ENCODE assay signal across 1 cellular context in genomic region chr11:518463-519202, GRCh38.
TF ChIP-seq lines count a peak whose summit lies in the region.

No MANE protein-coding gene starts in this region.

TF ChIP-seq in HepG2, 621 proteins besides CTCF, POLR2A, EP300 and RAD21 (continued from another document and continues in another):
- TF ChIP-seq ZNF281 (CRISPR knock-in tag; IDR thresholded peaks at IDR 0.05; ENCODE audit: borderline replicate concordance) (no peak), DZIP1 (CRISPR knock-in tag; IDR thresholded peaks at IDR 0.05) (no peak), ZBTB40 (IDR thresholded peaks at IDR 0.05) (no peak), ZBTB40 (CRISPR knock-in tag; IDR thresholded peaks at IDR 0.05) (no peak), SP1 (IDR thresholded peaks at IDR 0.05) (no peak), SP1 (CRISPR knock-in tag; IDR thresholded peaks at IDR 0.05) (peak; percentile 94), ETS1 (CRISPR knock-in tag; IDR thresholded peaks at IDR 0.05) (no peak), ZNF615 (CRISPR knock-in tag; IDR thresholded peaks at IDR 0.05; ENCODE audit: borderline replicate concordance) (no peak), MXD3 (CRISPR knock-in tag; IDR thresholded peaks at IDR 0.05) (peak; percentile 74; the same call in 1 of the 2 replicates), SP4 (CRISPR knock-in tag; IDR thresholded peaks at IDR 0.05) (peak; percentile 90), ZNF777 (CRISPR knock-in tag; IDR thresholded peaks at IDR 0.05) (peak; percentile 82), ZNF430 (CRISPR knock-in tag; IDR thresholded peaks at IDR 0.05) (peak; percentile 47; the same call in 1 of the 2 replicates), GTF3A (CRISPR knock-in tag; conservative IDR thresholded peaks at IDR 0.05) (0 out of 2 replicates have a peak, but pooled peaks have one; percentile 52), ZMYM4 (CRISPR knock-in tag; IDR thresholded peaks at IDR 0.05) (peak; percentile 94), GATAD1 (CRISPR knock-in tag; IDR thresholded peaks at IDR 0.05) (peak; percentile 37; the same call in 1 of the 2 replicates), NRL (CRISPR knock-in tag; IDR thresholded peaks at IDR 0.05; ENCODE audit: borderline replicate concordance) (0 out of 2 replicates have a peak, but pooled peaks have one; percentile 24), RBM39 (IDR thresholded peaks at IDR 0.05; ENCODE audit: low read depth, low read length, poor library complexity, severe bottlenecking) (peak; percentile 50), ZNF264 (CRISPR knock-in tag; IDR thresholded peaks at IDR 0.05) (no peak), ZNF460 (CRISPR knock-in tag; IDR thresholded peaks at IDR 0.05; ENCODE audit: borderline replicate concordance) (no peak; the same call in 1 of the 2 replicates), MIER3 (CRISPR knock-in tag; IDR thresholded peaks at IDR 0.05; ENCODE audit: borderline replicate concordance) (peak; percentile 22; the same call in 1 of the 2 replicates), ZNF580 (CRISPR knock-in tag; IDR thresholded peaks at IDR 0.05; ENCODE audit: borderline replicate concordance, low read depth) (no peak), GABPA (IDR thresholded peaks at IDR 0.05; ENCODE audit: low read depth, low read length) (no peak; the same call in 1 of the 2 replicates), GABPA (CRISPR knock-in tag; IDR thresholded peaks at IDR 0.05; ENCODE audit: low read depth) (peak; percentile 44; the same call in 1 of the 2 replicates), RAD51 (IDR thresholded peaks at IDR 0.05; ENCODE audit: borderline replicate concordance) (peak; percentile 90), DR1 (CRISPR knock-in tag; IDR thresholded peaks at IDR 0.05) (no peak), SNAPC4 (CRISPR knock-in tag; IDR thresholded peaks at IDR 0.05) (no peak), ZNF569 (CRISPR knock-in tag; IDR thresholded peaks at IDR 0.05; ENCODE audit: borderline replicate concordance) (0 out of 2 replicates have a peak, but pooled peaks have one; percentile 53), ZNF563 (CRISPR knock-in tag; IDR thresholded peaks at IDR 0.05) (peak; percentile 78; the same call in 1 of the 2 replicates), RCOR2 (CRISPR knock-in tag; IDR thresholded peaks at IDR 0.05) (no peak), MED8 (CRISPR knock-in tag; IDR thresholded peaks at IDR 0.05; ENCODE audit: insufficient replicate concordance) (no peak)
